In genomic region chr14:74608959-74609611, GRCh38 we compare ENCODE assay signal across 7 cellular contexts. TPM values are rescaled to one million over a fixed set of nuclear protein-coding genes. Genes with fewer than 3 reads are reported as not detected.
DNase-seq lines count a peak whose midpoint lies in the region; ATAC-seq, FAIRE-seq and TF ChIP-seq lines count a peak whose summit lies in the region.

No MANE protein-coding gene starts in this region.

- peak; percentile 20 for ATAC-seq in activated naive CD8-positive, alpha-beta T cell treated with anti-CD3 and anti-CD28 coated beads, Interleukin-2, amount 10 ng/mL, durations not matched to agents 7 days and 5 days (ENCODE audit: low read depth)
- ATAC-seq in psoas muscle (peak; percentile 62 to 75 (median 67)), aorta (ENCODE audit: low FRiP score) (peak; percentile 73)

- H3K4me3 ChIP-seq in cardiac muscle cell (no peak overlapping the region), psoas muscle (peak overlapping the region; percentile 84), aorta (ENCODE audit: low read length in 2 of 2) (peak overlapping the region in 1 of 2 donors; percentile 60)

- WGBS in psoas muscle, 3 donors, result 62 to 63% (median 62%) methylated on average over 4 of the region's 4 CpGs
- WGBS in aorta, 2 donors, result 15 to 19% methylated on average over 4 of the region's 4 CpGs

- H3K9me3 ChIP-seq in cardiac muscle cell (ENCODE audit: low read depth) (no peaks in the 10 kb centered on the region), psoas muscle (no peaks in the 10 kb centered on the region), aorta (ENCODE audit: control insufficient read depth, low read length) (no peaks in the 10 kb centered on the region)

- no peak overlapping the region for H3K27ac ChIP-seq in cardiac muscle cell
- H3K27ac ChIP-seq in psoas muscle, result no peak overlapping the region
- no peak overlapping the region for H3K27ac ChIP-seq in aorta (ENCODE audit: low read depth in 1 of 2, low read length in 2 of 2)

- peak; percentile 58 for DNase-seq in GM12891 (ENCODE audit: insufficient read length, low spot score)
- DNase-seq in NCI-H1417 treated with DMSO at 0.1 percent for 48 hours (lab: John Stamatoyannopoulos, UW), result peak; percentile 71
- peak; percentile 79 for DNase-seq in SW480 (ENCODE audit: low spot score)
- DNase-seq in activated naive CD8-positive, alpha-beta T cell treated with anti-CD3 and anti-CD28 coated beads, Interleukin-2, amount 10 ng/mL, durations not matched to agents 7 days and 5 days, result peak; percentile 82
- peak; percentile 84 to 93 for DNase-seq in cardiac muscle cell (ENCODE audit: low read depth in 1 of 2, low spot score in 1 of 2)
- peak; percentile 82 to 85 for DNase-seq in psoas muscle
- peak; percentile 92 to 94 for DNase-seq in aorta

- TF ChIP-seq POLR2A in GM12891 (IDR thresholded peaks at IDR 0.05; ENCODE audit: low read depth, low read length), result no peak

- H3K36me3 Mint-ChIP-seq in activated naive CD8-positive, alpha-beta T cell treated with anti-CD3 and anti-CD28 coated beads, Interleukin-2, amount 10 ng/mL, durations not matched to agents 7 days and 5 days, result no peaks in the 10 kb centered on the region

- H3K9me3 Mint-ChIP-seq in activated naive CD8-positive, alpha-beta T cell treated with anti-CD3 and anti-CD28 coated beads, Interleukin-2, amount 10 ng/mL, durations not matched to agents 7 days and 5 days, result no peaks in the 10 kb centered on the region

- TF ChIP-seq CTCF in cardiac muscle cell (IDR thresholded peaks at IDR 0.05; ENCODE audit: low read depth, low read length) (peak; percentile 99), psoas muscle (IDR thresholded peaks at IDR 0.05) (peak; percentile 98)

- H3K27me3 Mint-ChIP-seq in activated naive CD8-positive, alpha-beta T cell treated with anti-CD3 and anti-CD28 coated beads, Interleukin-2, amount 10 ng/mL, durations not matched to agents 7 days and 5 days, result peaks cover 30% of the 10 kb centered on the region

- H3K4me1 ChIP-seq in cardiac muscle cell (ENCODE audit: low read depth) (no peaks in the 10 kb centered on the region), psoas muscle (peaks cover 21% of the 10 kb centered on the region), aorta (ENCODE audit: control insufficient read depth in 1 of 2, insufficient read depth in 2 of 2, low read length in 2 of 2) (peaks cover 0 to 5% of the 10 kb centered on the region in 2 donors)

- intact Hi-C loops in psoas muscle (cut with DNase I), result loop anchor here in 1 of 2 donors (2.0 kb wide), 1 partner anchor 196 kb away; no protein-coding TSS in a partner anchor
- intact Hi-C loops in aorta (cut with DNase I), result loop anchor here (2.0 to 5.0 kb wide), 4 partner anchors 37 to 194 kb away; no protein-coding TSS in a partner anchor

- no peak overlapping the region for H3K4me3 Mint-ChIP-seq in activated naive CD8-positive, alpha-beta T cell treated with anti-CD3 and anti-CD28 coated beads, Interleukin-2, amount 10 ng/mL, durations not matched to agents 7 days and 5 days

- peaks cover 10% of the 10 kb centered on the region for H3K4me1 Mint-ChIP-seq in activated naive CD8-positive, alpha-beta T cell treated with anti-CD3 and anti-CD28 coated beads, Interleukin-2, amount 10 ng/mL, durations not matched to agents 7 days and 5 days

- H3K36me3 ChIP-seq in cardiac muscle cell (no peaks in the 10 kb centered on the region), psoas muscle (ENCODE audit: insufficient read depth in 1 of 2, low read depth in 1 of 2) (no peaks in the 10 kb centered on the region), aorta (ENCODE audit: control insufficient read depth in 1 of 2, insufficient read depth in 2 of 2, low read length in 1 of 2) (no peaks in the 10 kb centered on the region)

- H3K27me3 ChIP-seq in cardiac muscle cell, result peaks cover 30% of the 10 kb centered on the region
- peaks cover 0 to 13% (median 7%) of the 10 kb centered on the region in 3 donors for H3K27me3 ChIP-seq in psoas muscle (ENCODE audit: insufficient read depth in 3 of 3, low read length in 2 of 3)
- no peaks in the 10 kb centered on the region for H3K27me3 ChIP-seq in aorta (ENCODE audit: control insufficient read depth in 1 of 2, insufficient read depth in 2 of 2, low read length in 1 of 2)

- POLR2A ChIA-PET in activated naive CD8-positive, alpha-beta T cell treated with anti-CD3 and anti-CD28 coated beads, Interleukin-2, amount 10 ng/mL, durations not matched to agents 7 days and 5 days (lab: Charles Lee), result interaction anchor here (1.0 to 1.1 kb wide), 2 partner anchors 193 to 227 kb away, joined by 3 read pairs; no protein-coding TSS in a partner anchor

- H3K27ac Mint-ChIP-seq in activated naive CD8-positive, alpha-beta T cell treated with anti-CD3 and anti-CD28 coated beads, Interleukin-2, amount 10 ng/mL, durations not matched to agents 7 days and 5 days, result no peak overlapping the region

- peak; percentile 96 for FAIRE-seq in GM12891 (lab: Jason Lieb, UNC)

TF ChIP-seq in GM12891, 5 proteins besides CTCF, POLR2A, EP300 and RAD21:
- TF ChIP-seq PAX5 (IDR thresholded peaks at IDR 0.05; ENCODE audit: insufficient read depth, low read length, severe bottlenecking), result no peak
- 0 out of 2 replicates have a peak, but pooled peaks have one; percentile 28 for TF ChIP-seq POU2F2 (IDR thresholded peaks at IDR 0.05; ENCODE audit: low read depth, low read length)
TF ChIP-seq in GM12891: peak in this region for 1.

RNA-seq across cellular contexts. Expression of gene LTBP2, which starts 3.0 kb away (rescaled TPM):
- polyA plus RNA-seq in GM12891 (2012; ENCODE audit: low read depth, missing spikeins), result 0.08 TPM
- total RNA-seq in activated naive CD8-positive, alpha-beta T cell treated with anti-CD3 and anti-CD28 coated beads, Interleukin-2, amount 10 ng/mL, durations not matched to agents 7 days and 5 days, result 1 to 10 TPM in 1 of 2 experiments, under 1 TPM in 1; 0.28 to 1.1 TPM
- total RNA-seq in cardiac muscle cell (4.4 and 5.4 TPM in 2 replicates), psoas muscle (10 to 100 TPM; 11.8 to 51.4 (median 24.2) TPM), aorta (100 to 1,000 TPM; 209 to 363 TPM)
- polyA plus RNA-seq in cardiac muscle cell (1.5 and 2.0 TPM in 2 replicates), psoas muscle (1 to 10 TPM; 2.4 to 6.1 (median 3.2) TPM), aorta (100 to 1,000 TPM in 1 of 2 donors, 10 to 100 TPM in 1; 40.4 to 247 TPM)

Comparison
In these comparisons a context has a peak if more than half of its experiments do, and no peak if none do; other contexts are left out.
1. ATAC-seq: peak in every context shown above with its lines; median percentile 73 in aorta; 67 in psoas muscle; 20 in activated naive CD8-positive, alpha-beta T cell treated with anti-CD3 and anti-CD28 coated beads, Interleukin-2, amount 10 ng/mL, durations not matched to agents 7 days and 5 days.
2. RNA of gene LTBP2, which starts 3.0 kb away (total RNA-seq): 209 to 363 TPM in aorta; 11.8 to 51.4 TPM in psoas muscle, 4.4 to 5.4 TPM in cardiac muscle cell and 0.28 to 1.1 TPM in activated naive CD8-positive, alpha-beta T cell treated with anti-CD3 and anti-CD28 coated beads, Interleukin-2, amount 10 ng/mL, durations not matched to agents 7 days and 5 days; every median in the first group is over 4 times any median in the second.
3. Peak in every context shown above with its lines, with median percentiles within 50 percentile points of each other: DNase-seq.